Comparison of ENCODE assay signal across 11 cellular contexts in the genomic region with DNA sequence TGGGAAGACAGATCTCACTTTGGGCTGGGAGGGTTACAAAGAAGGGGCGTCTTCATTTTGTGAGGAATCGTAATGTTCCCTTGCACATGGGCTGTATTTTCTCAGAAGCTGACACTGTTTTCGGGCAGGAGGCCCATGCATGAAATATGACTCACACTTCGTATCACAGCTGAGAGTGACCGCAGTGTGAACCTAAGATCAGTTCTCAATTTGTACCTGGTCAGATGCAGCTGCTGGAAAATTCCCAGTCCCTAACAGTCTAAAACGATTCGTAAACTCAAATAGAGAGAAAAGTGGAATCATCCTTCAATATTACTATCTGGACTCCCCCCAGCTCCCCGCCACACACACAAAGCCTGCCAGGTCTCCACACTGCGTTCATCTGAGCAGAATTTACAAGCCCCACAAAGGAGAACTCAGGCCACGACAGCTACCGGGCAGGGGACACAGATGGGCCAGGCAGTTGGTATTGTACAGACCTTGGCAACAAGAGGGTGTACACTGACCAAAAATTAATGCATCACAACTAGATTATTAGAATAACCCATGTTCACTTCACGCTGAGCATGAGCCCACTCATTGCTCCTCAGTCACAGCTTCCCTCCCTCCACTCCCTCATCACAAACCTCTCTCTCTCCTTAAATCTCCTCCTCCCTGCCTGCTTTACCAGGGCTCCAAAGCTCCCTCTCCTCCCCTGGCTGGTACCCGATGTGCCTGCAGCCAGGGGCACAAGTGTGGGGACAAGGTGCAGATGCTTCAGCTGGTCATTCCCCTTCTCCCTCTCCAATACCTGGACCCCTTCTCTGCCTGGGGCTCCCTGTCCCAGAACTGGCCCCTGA.
DNase-seq lines count a peak whose midpoint lies in the region; ATAC-seq, FAIRE-seq and TF ChIP-seq lines count a peak whose summit lies in the region.
"Had no signal": no experiment of that assay in that cellular context is flagged by ENCODE, and none has a peak within 500 bp of the region (broad histone marks: within the 10 kb centered on the region; RNA-seq: fewer than 3 reads in every experiment).

No MANE protein-coding gene starts in this region.

- H2AK5ac ChIP-seq in H1 (ENCODE audit: low read depth, low read length), result no peak overlapping the region

- H3K9me3 ChIP-seq in H1 (ENCODE audit: insufficient read depth in 2 of 2, low read depth in 1 of 2, low read length in 1 of 2), result no peaks in the 10 kb centered on the region
- H3K9me3 ChIP-seq: upper lobe of left lung had no signal

- H3K36me3 ChIP-seq in H1 (ENCODE audit: control insufficient read depth in 2 of 4, insufficient read depth in 4 of 4, low read length in 3 of 4), result no peaks in the 10 kb centered on the region
- H3K36me3 ChIP-seq: upper lobe of left lung had no signal

- FAIRE-seq in H1 (lab: Jason Lieb, UNC), result no peak

- H2BK120ac ChIP-seq in H1 (replicated peaks; ENCODE audit: low read depth, low read length), result no peak overlapping the region

- no peak overlapping the region for H2BK5ac ChIP-seq in H1 (ENCODE audit: low read depth, low read length)

- peaks cover 0 to 8% (median 0%) of the 10 kb centered on the region in 4 experiments; a peak in 1 of 7 replicates for H3K4me1 ChIP-seq in H1 (replicated peaks in 1 of 4; ENCODE audit: control insufficient read depth in 3 of 4, insufficient read depth in 4 of 4, low read length in 3 of 4)
- H3K4me1 ChIP-seq: upper lobe of left lung had no signal

- H3K23me2 ChIP-seq in H1 (ENCODE audit: low read depth, low read length), result no peaks in the 10 kb centered on the region

- no peak overlapping the region for H3K18ac ChIP-seq in H1 (ENCODE audit: extremely low read depth, low read length)

- H3K4ac ChIP-seq in H1 (replicated peaks; ENCODE audit: insufficient read length, low read depth, low read length), result no peak overlapping the region

- no peaks in the 10 kb centered on the region for H3K79me2 ChIP-seq in H1 (ENCODE audit: control insufficient read depth in 1 of 2, insufficient read depth in 2 of 2, low read length in 2 of 2)

- H3K14ac ChIP-seq in H1 (ENCODE audit: insufficient read length), result no peak overlapping the region

- no peak overlapping the region for H3K27ac ChIP-seq in H1 (ENCODE audit: low read depth, low read length)
- H3K27ac ChIP-seq: upper lobe of left lung had no signal

- H3K4me2 ChIP-seq in H1 (ENCODE audit: insufficient read depth in 1 of 2, low read depth in 2 of 2, low read length in 2 of 2), result no peak overlapping the region

- WGBS in H1 (ENCODE audit: extremely low coverage in 1 of 2, insufficient coverage in 1 of 2, insufficient read length in 1 of 2, insufficient replicate concordance in 2 of 2, low coverage in 1 of 2, low lambda C conversion rate in 2 of 2, missing lambda C conversion rate in 1 of 2), 2 experiments, result 89% methylated on average over 13 of the region's 13 CpGs; no CpG with 5 or more reads in 1 of the 2 experiments

- TF ChIP-seq RAD21 in H1 (IDR thresholded peaks at IDR 0.05 in 1 of 2, conservative IDR thresholded peaks at IDR 0.05 in 1 of 2; ENCODE audit: low read depth in 2 of 2, low read length in 2 of 2), result no peak

- no peak overlapping the region for H2BK15ac ChIP-seq in H1 (ENCODE audit: low read length)

- H2AFZ ChIP-seq in H1 (ENCODE audit: low read length), result no peak overlapping the region

- no peak overlapping the region for H4K8ac ChIP-seq in H1 (ENCODE audit: extremely low read depth, insufficient read depth, low read length)

- H2BK12ac ChIP-seq in H1 (ENCODE audit: low read depth, low read length), result peak overlapping the region; percentile 19; the same call in 1 of the 2 replicates

- H4K20me1 ChIP-seq in H1 (replicated peaks in 1 of 2; ENCODE audit: control insufficient read depth in 1 of 2, insufficient read depth in 2 of 2, low read length in 2 of 2), result no peaks in the 10 kb centered on the region

- H3K9ac ChIP-seq in H1 (replicated peaks in 1 of 4; ENCODE audit: extremely low read depth in 1 of 4, low read depth in 3 of 4, low read length in 3 of 4), result no peak overlapping the region

- H3K4me3 ChIP-seq in H1 (ENCODE audit: extremely low read depth in 1 of 4, insufficient read depth in 2 of 4, low read depth in 3 of 4, low read length in 4 of 4), result no peak overlapping the region
- no peak overlapping the region for H3K4me3 ChIP-seq in retinal pigment epithelial cell (ENCODE audit: low read length)
- H3K4me3 ChIP-seq: upper lobe of left lung had no signal

- peak; percentile 54 for DNase-seq in GM10248 (ENCODE audit: extremely low spot score)
- DNase-seq in M059J (ENCODE audit: low read depth), result peak; percentile 93
- no peak for DNase-seq in H1 (ENCODE audit: low read depth in 1 of 2, low spot score in 2 of 2)
- peak; percentile 42 for DNase-seq in retinal pigment epithelial cell (ENCODE audit: low read depth)
- no peak for DNase-seq in HT-29 (ENCODE audit: low spot score)
- DNase-seq in superior temporal gyrus (ENCODE audit: extremely low spot score), result no peak
- no peak for DNase-seq in amniotic stem cell (lab: John Stamatoyannopoulos, UW)
- DNase-seq: NCI-H2171 treated with DMSO at 0.1 percent for 48 hours; stimulated activated CD4-positive, alpha-beta T cell treated with anti-CD3 and anti-CD28 coated beads, Interleukin-2, amount 100 ng/mL, for 24 hours; upper lobe of left lung had no signal

- CTCF ChIA-PET in GM10248 (lab: Yijun Ruan, JAX) (interaction anchor here (0.7 to 2.8 kb wide), 7 partner anchors 10 to 281 kb away, joined by 3 to 18 read pairs (median 4); no protein-coding TSS in a partner anchor), H1 (lab: Charles Lee; ENCODE audit: partially characterized antibody) (interaction anchor here (0.7 to 2.2 kb wide), 5 partner anchors 9 to 662 kb away, joined by 3 to 10 read pairs (median 4); no protein-coding TSS in a partner anchor)

- no peak for TF ChIP-seq EP300 in H1 (IDR thresholded peaks at IDR 0.05; ENCODE audit: borderline replicate concordance in 1 of 2, low read depth in 2 of 2, low read length in 2 of 2)

- no peak for TF ChIP-seq POLR2A in H1 (IDR thresholded peaks at IDR 0.05; ENCODE audit: control extremely low read depth in 1 of 2, low read depth in 2 of 2, low read length in 2 of 2)

- H3K27me3 ChIP-seq in H1 (replicated peaks in 1 of 4; ENCODE audit: control insufficient read depth in 3 of 4, extremely low read depth in 1 of 4, insufficient read depth in 3 of 4, low read length in 3 of 4), result no peaks in the 10 kb centered on the region
- H3K27me3 ChIP-seq: upper lobe of left lung had no signal

- no peaks in the 10 kb centered on the region for H3K79me1 ChIP-seq in H1 (ENCODE audit: low read depth, low read length)

- TF ChIP-seq CTCF in GM10248 (IDR thresholded peaks at IDR 0.05; ENCODE audit: control extremely low read depth, extremely low read depth, low read depth, missing control alignments), result no peak
- no peak for TF ChIP-seq CTCF in H1 (IDR thresholded peaks at IDR 0.05; ENCODE audit: control extremely low read depth in 1 of 3, insufficient read depth in 1 of 3, low read depth in 1 of 3, low read length in 3 of 3)
- no peak for TF ChIP-seq CTCF in retinal pigment epithelial cell (conservative IDR thresholded peaks at IDR 0.05; ENCODE audit: low read depth, low read length)

- POLR2A ChIA-PET in GM10248 (lab: Yijun Ruan, JAX) (no interaction called here), H1 (lab: Charles Lee; ENCODE audit: partially characterized antibody) (interaction anchor here (0.7 kb wide), 1 partner anchor 12 kb away, joined by 3 read pairs; no protein-coding TSS in a partner anchor)

- ATAC-seq in HG03135 (IDR thresholded peaks at IDR 0.05; ENCODE audit: unreplicated experiment), result no peak

- H3K56ac ChIP-seq in H1 (replicated peaks; ENCODE audit: insufficient read length, low read depth, low read length), result no peak overlapping the region

- H3K23ac ChIP-seq in H1 (ENCODE audit: insufficient read length), result no peak overlapping the region

- H4K5ac ChIP-seq in H1 (ENCODE audit: insufficient read length, low read depth, low read length), result no peak overlapping the region

- no peak overlapping the region for H4K91ac ChIP-seq in H1 (replicated peaks; ENCODE audit: insufficient read length, low read length)

- H2BK20ac ChIP-seq in H1 (ENCODE audit: low read length), result no peak overlapping the region

TF ChIP-seq in H1, 55 proteins besides CTCF, POLR2A, EP300 and RAD21:
- TF ChIP-seq TCF12 (IDR thresholded peaks at IDR 0.05; ENCODE audit: low read depth, low read length) (no peak), CREB1 (IDR thresholded peaks at IDR 0.05) (no peak)

Comparison
In these comparisons a context has a peak if more than half of its experiments do, and no peak if none do; other contexts are left out.
1. DNase-seq: peak in GM10248 (single experiment), M059J (single experiment) and retinal pigment epithelial cell (single experiment); none in H1 (0 of 2), HT-29 (single experiment), superior temporal gyrus (single experiment) and amniotic stem cell (single experiment).